16 cellular contexts compared by ENCODE assay signal in the genomic region with DNA sequence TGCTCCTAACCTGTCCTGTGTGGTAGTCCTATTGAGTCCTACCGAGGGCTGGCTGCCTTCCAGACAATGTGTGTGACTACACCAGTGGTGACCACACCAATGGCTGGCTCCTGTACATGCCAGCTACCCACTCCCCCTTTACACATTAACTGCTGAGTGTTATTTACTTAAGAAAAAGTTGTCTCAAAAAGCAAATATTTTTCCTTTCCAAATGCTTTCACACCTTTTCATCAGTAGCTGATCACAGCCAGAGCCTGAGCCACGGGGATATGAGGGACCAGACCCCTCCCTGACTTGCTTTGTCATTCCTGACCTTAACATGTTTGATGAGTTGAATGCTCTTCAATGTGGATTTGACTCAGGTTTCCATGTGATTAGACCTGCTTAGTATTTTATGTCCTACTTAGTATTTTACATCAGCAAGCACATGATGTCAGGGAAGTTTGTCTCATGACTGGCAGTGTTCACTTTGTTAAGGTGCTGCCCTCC. TPM values are rescaled to one million over a fixed set of nuclear protein-coding genes. Genes with fewer than 3 reads are reported as not detected.
A peak's percentile ranks its signal among the peaks of the same experiment; 100 is the strongest.
DNase-seq lines count a peak whose midpoint lies in the region; ATAC-seq, FAIRE-seq and TF ChIP-seq lines count a peak whose summit lies in the region.
"Had no signal": no experiment of that assay in that cellular context is flagged by ENCODE, and none has a peak within 500 bp of the region (broad histone marks: within the 10 kb centered on the region; RNA-seq: fewer than 3 reads in every experiment).

No MANE protein-coding gene starts in this region.

- no peaks in the 10 kb centered on the region for H3K27me3 ChIP-seq in HepG2 (ENCODE audit: control insufficient read depth in 1 of 2, insufficient read depth in 2 of 2, low read length in 2 of 2)
- H3K27me3 ChIP-seq: upper lobe of left lung had no signal

- H3K9me3 Mint-ChIP-seq in WTC11 = peaks cover 7% of the 10 kb centered on the region
- H3K9me3 Mint-ChIP-seq: CD4-positive, CD25-positive, alpha-beta regulatory T cell; T-helper 2 cell treated with Interferon-gamma antibody and Interleukin-4, amounts not matched to agents 5 μg/mL and 100 μg/mL, for 36 hours had no signal

- in situ Hi-C loops in HepG2 (cut with HindIII; ENCODE audit: extremely low pct_ligation_motif_present, low pct_unique_long_range_greater_than_20kb) = no loop called here

- no peaks in the 10 kb centered on the region for H3K9me3 ChIP-seq in HepG2 (ENCODE audit: low read length)
- H3K9me3 ChIP-seq: upper lobe of left lung had no signal

- no peak for ATAC-seq in WTC11
- ATAC-seq in HepG2 = peak; percentile 97
- no peak for ATAC-seq in HG03342 (IDR thresholded peaks at IDR 0.05; ENCODE audit: unreplicated experiment)
- ATAC-seq: naive thymus-derived CD4-positive, alpha-beta T cell had no signal

- H3K36me3 ChIP-seq in HepG2 (replicated peaks in 1 of 2; ENCODE audit: control insufficient read depth in 1 of 2, insufficient read depth in 2 of 2, low read length in 2 of 2) = no peaks in the 10 kb centered on the region
- H3K36me3 ChIP-seq: upper lobe of left lung had no signal

- no TSS peak for BruUV-seq in HepG2 (replicated peaks; lab: Mats Ljungman, UMichigan)

- peaks cover 6% of the 10 kb centered on the region; the same call in 1 of the 2 replicates for H3K36me3 Mint-ChIP-seq in WTC11
- H3K36me3 Mint-ChIP-seq: CD4-positive, CD25-positive, alpha-beta regulatory T cell had no signal

- H3K27me3 Mint-ChIP-seq in WTC11 (ENCODE audit: low read depth) = no peaks in the 10 kb centered on the region
- H3K27me3 Mint-ChIP-seq: CD4-positive, CD25-positive, alpha-beta regulatory T cell had no signal

- TF ChIP-seq EP300 in HepG2 (IDR thresholded peaks at IDR 0.05; ENCODE audit: low read depth in 2 of 2, low read length in 2 of 2) (no peak; a peak in 1 of 4 replicates), HepG2 (CRISPR knock-in tag; IDR thresholded peaks at IDR 0.05; ENCODE audit: borderline replicate concordance) (no peak)

- no peak overlapping the region for H3K9ac ChIP-seq in HepG2 (ENCODE audit: insufficient read depth, low read depth, low read length)
- H3K9ac ChIP-seq: KMS-11 had no signal

- no peak overlapping the region for H3K4me3 Mint-ChIP-seq in WTC11
- H3K4me3 Mint-ChIP-seq: CD4-positive, CD25-positive, alpha-beta regulatory T cell; naive thymus-derived CD4-positive, alpha-beta T cell; T-helper 2 cell treated with Interferon-gamma antibody and Interleukin-4, amounts not matched to agents 5 μg/mL and 100 μg/mL, for 36 hours had no signal

- H3K27ac ChIP-seq in HepG2 (ENCODE audit: extremely low read length, insufficient read depth, low read length) = no peak overlapping the region
- H3K27ac ChIP-seq: KMS-11, upper lobe of left lung had no signal

- H3K4me1 ChIP-seq in HepG2 (ENCODE audit: insufficient read depth, low read length) = peaks cover 14% of the 10 kb centered on the region
- H3K4me1 ChIP-seq: upper lobe of left lung had no signal

- peak; percentile 29 for DNase-seq in DMS153 (lab: John Stamatoyannopoulos, UW)
- peak; percentile 59 for DNase-seq in NCI-H1092 treated with DMSO at 0.1 percent for 48 hours (lab: John Stamatoyannopoulos, UW)
- no peak for DNase-seq in WTC11 (ENCODE audit: low spot score)
- peak; percentile 67 for DNase-seq in HepG2 (ENCODE audit: low spot score)
- no peak for DNase-seq in GM20000 (ENCODE audit: low spot score)
- no peak for DNase-seq in CD1c-positive myeloid dendritic cell (ENCODE audit: extremely low spot score)
- DNase-seq in T-helper 9 cell = no peak
- DNase-seq: activated CD8-positive, alpha-beta memory T cell treated with anti-CD3 and anti-CD28 coated beads for 24 hours; CD4-positive, CD25-positive, alpha-beta regulatory T cell; naive thymus-derived CD4-positive, alpha-beta T cell; small intestine had no signal

- H3K4me1 Mint-ChIP-seq in WTC11 = peaks cover 23% of the 10 kb centered on the region

- H2AFZ ChIP-seq in HepG2 (ENCODE audit: low read length) = no peak overlapping the region

- TF ChIP-seq CTCF in WTC11 (IDR thresholded peaks at IDR 0.05) (no peak), HepG2 (CRISPR knock-in tag; IDR thresholded peaks at IDR 0.05) (no peak), GM20000 (IDR thresholded peaks at IDR 0.05; ENCODE audit: extremely low read depth, missing control alignments) (no peak)

- no peaks in the 10 kb centered on the region for H4K20me1 ChIP-seq in HepG2 (ENCODE audit: insufficient read depth, low read length)

- CTCF ChIA-PET in WTC11 (lab: Charles Lee) = no interaction called here
- CTCF ChIA-PET in HepG2 (lab: Yijun Ruan, JAX; ENCODE audit: low intra/inter-chr PET ratio, low total read pairs) = no interaction called here

- no peak overlapping the region for H3K4me3 ChIP-seq in HepG2 (replicated peaks in 1 of 3; ENCODE audit: insufficient read depth in 1 of 3, low read depth in 2 of 3, low read length in 3 of 3)
- H3K4me3 ChIP-seq: upper lobe of left lung had no signal

- no peak for TF ChIP-seq RAD21 in HepG2 (CRISPR knock-in tag; IDR thresholded peaks at IDR 0.05)

- FAIRE-seq in HepG2 (lab: Jason Lieb, UNC) = peak; percentile 39
- FAIRE-seq: H54, small intestine had no signal

- intact Hi-C loops in HepG2 (cut with micrococcal nuclease; ENCODE audit: unreplicated experiment) = no loop called here

- H3K27ac Mint-ChIP-seq in WTC11 = no peak overlapping the region
- H3K27ac Mint-ChIP-seq: CD4-positive, CD25-positive, alpha-beta regulatory T cell; naive thymus-derived CD4-positive, alpha-beta T cell; T-helper 2 cell treated with Interferon-gamma antibody and Interleukin-4, amounts not matched to agents 5 μg/mL and 100 μg/mL, for 36 hours had no signal

- H3K79me2 ChIP-seq in HepG2 (ENCODE audit: insufficient read depth, low read length) = no peaks in the 10 kb centered on the region

- no peak overlapping the region for H3K4me2 ChIP-seq in HepG2 (ENCODE audit: low read depth, low read length)
- H3K4me2 ChIP-seq: KMS-11 had no signal

- WGBS in HepG2 (ENCODE audit: low lambda C conversion rate) = 23% methylated on average over 2 of the region's 2 CpGs

- TF ChIP-seq POLR2A in HepG2 (IDR thresholded peaks at IDR 0.05; ENCODE audit: insufficient read depth in 1 of 2, low read depth in 2 of 2, low read length in 2 of 2) = no peak

- POLR2A ChIA-PET in WTC11 (lab: Charles Lee) = no interaction called here
- POLR2A ChIA-PET in HepG2 (lab: Yijun Ruan, JAX) = interaction anchor here (0.6 to 1.7 kb wide), 3 partner anchors 11 to 21 kb away, joined by 3 to 7 read pairs (median 4); no protein-coding TSS in a partner anchor

TF ChIP-seq in WTC11, 78 proteins besides CTCF, POLR2A, EP300 and RAD21 (continues in another document):
- TF ChIP-seq GABPB1 (CRISPR knock-in tag; IDR thresholded peaks at IDR 0.05) = peak; percentile 60; the same call in 1 of the 2 replicates

RNA-seq across cellular contexts. Expression of a gene that starts 29.6 kb away (rescaled TPM):
- 0.59 to 1.4 TPM (median 0.71 TPM) in 3 replicates for total RNA-seq in WTC11 (2021)
- 0.02 and 0.11 TPM in 2 replicates for total RNA-seq in HepG2 (2016; rRNA removed; fragmentation: Illumina TruSeq; extraction: Trizol)
- not detected in 2 replicates for total RNA-seq in HepG2 (2016; cell fraction: cytosol; rRNA removed; fragmentation: Illumina TruSeq; extraction: Trizol; ENCODE audit: low read depth)
- 0.04 and 0.06 TPM in 2 replicates for total RNA-seq in HepG2 (2016; cell fraction: insoluble cytoplasmic fraction; rRNA removed; fragmentation: Illumina TruSeq; extraction: Trizol)
- total RNA-seq in HepG2 (2016; cell fraction: membrane; rRNA removed; fragmentation: Illumina TruSeq; extraction: Trizol) = 0.03 and 0.06 TPM in 2 replicates
- total RNA-seq in HepG2 (2016; cell fraction: nucleus; rRNA removed; fragmentation: Illumina TruSeq; extraction: Trizol) = not detected in 2 replicates
- 0.08 and 0.13 TPM in 2 replicates for polyA plus RNA-seq in HepG2 (2011; rRNA removed)
- 0.01 and 0.04 TPM in 2 replicates for polyA plus RNA-seq in HepG2 (2011; cell fraction: cytosol; rRNA removed)
- 0.02 and 0.09 TPM in 2 replicates for polyA plus RNA-seq in HepG2 (2011; cell fraction: nucleus; rRNA removed)
- polyA plus RNA-seq in HepG2 (2012) = 0.01 and 0.08 TPM in 2 replicates
- not detected in 2 replicates for polyA plus RNA-seq in HepG2 (2016; cell fraction: cytosol; fragmentation: Illumina TruSeq; extraction: Trizol; ENCODE audit: low read depth)
- 0.12 TPM in 1 of 2 replicates, not detected in the other for polyA plus RNA-seq in HepG2 (2016; cell fraction: insoluble cytoplasmic fraction; fragmentation: Illumina TruSeq; extraction: Trizol; ENCODE audit: low read depth)
- 0.05 TPM in 1 of 2 replicates, not detected in the other for polyA plus RNA-seq in HepG2 (2016; cell fraction: membrane; fragmentation: Illumina TruSeq; extraction: Trizol; ENCODE audit: low read depth)
- polyA plus RNA-seq in HepG2 (2016; cell fraction: nucleus; fragmentation: Illumina TruSeq; extraction: Trizol; ENCODE audit: insufficient read depth, low read depth) = not detected in 2 replicates
- not detected in 2 replicates for polyA minus RNA-seq in HepG2 (2011; rRNA and poly(A)+ RNA removed; ENCODE audit: low replicate concordance)
- not detected in 2 replicates for polyA minus RNA-seq in HepG2 (2011; cell fraction: cytosol; rRNA and poly(A)+ RNA removed)
- not detected in 2 replicates for polyA minus RNA-seq in HepG2 (2011; cell fraction: nucleus; rRNA and poly(A)+ RNA removed)
- total RNA-seq: CD4-positive, CD25-positive, alpha-beta regulatory T cell; naive thymus-derived CD4-positive, alpha-beta T cell had no signal
- polyA plus RNA-seq: CD4-positive, CD25-positive, alpha-beta regulatory T cell; naive thymus-derived CD4-positive, alpha-beta T cell had no signal

RNA-seq across cellular contexts. Expression of a gene that starts 46.7 kb away (rescaled TPM):
- 14.2 to 28.7 TPM (median 27.2 TPM) in 3 replicates for total RNA-seq in WTC11 (2021)
- total RNA-seq in HepG2 (2016; rRNA removed; fragmentation: Illumina TruSeq; extraction: Trizol) = 2.4 and 3.5 TPM in 2 replicates
- total RNA-seq in HepG2 (2016; cell fraction: cytosol; rRNA removed; fragmentation: Illumina TruSeq; extraction: Trizol; ENCODE audit: low read depth) = 1.1 and 1.3 TPM in 2 replicates
- total RNA-seq in HepG2 (2016; cell fraction: insoluble cytoplasmic fraction; rRNA removed; fragmentation: Illumina TruSeq; extraction: Trizol) = 2.5 and 3.9 TPM in 2 replicates
- total RNA-seq in HepG2 (2016; cell fraction: membrane; rRNA removed; fragmentation: Illumina TruSeq; extraction: Trizol) = 2.3 TPM in 2 replicates
- total RNA-seq in HepG2 (2016; cell fraction: nucleus; rRNA removed; fragmentation: Illumina TruSeq; extraction: Trizol) = 7.4 and 7.7 TPM in 2 replicates
- 2.3 and 2.6 TPM in 2 replicates for polyA plus RNA-seq in HepG2 (2011; rRNA removed)
- 0.74 and 1.4 TPM in 2 replicates for polyA plus RNA-seq in HepG2 (2011; cell fraction: cytosol; rRNA removed)
- 3.5 and 5.1 TPM in 2 replicates for polyA plus RNA-seq in HepG2 (2011; cell fraction: nucleus; rRNA removed)
- 2.2 and 2.8 TPM in 2 replicates for polyA plus RNA-seq in HepG2 (2012)
- 0.34 and 1.3 TPM in 2 replicates for polyA plus RNA-seq in HepG2 (2016; cell fraction: cytosol; fragmentation: Illumina TruSeq; extraction: Trizol; ENCODE audit: low read depth)
- 2.0 and 2.3 TPM in 2 replicates for polyA plus RNA-seq in HepG2 (2016; cell fraction: insoluble cytoplasmic fraction; fragmentation: Illumina TruSeq; extraction: Trizol; ENCODE audit: low read depth)
- polyA plus RNA-seq in HepG2 (2016; cell fraction: membrane; fragmentation: Illumina TruSeq; extraction: Trizol; ENCODE audit: low read depth) = 1.8 and 2.0 TPM in 2 replicates
- polyA plus RNA-seq in HepG2 (2016; cell fraction: nucleus; fragmentation: Illumina TruSeq; extraction: Trizol; ENCODE audit: insufficient read depth, low read depth) = 4.2 and 7.8 TPM in 2 replicates
- polyA minus RNA-seq in HepG2 (2011; rRNA and poly(A)+ RNA removed; ENCODE audit: low replicate concordance) = 1.4 TPM in 2 replicates
- polyA minus RNA-seq in HepG2 (2011; cell fraction: cytosol; rRNA and poly(A)+ RNA removed) = not detected in 2 replicates
- 4.9 and 10.1 TPM in 2 replicates for polyA minus RNA-seq in HepG2 (2011; cell fraction: nucleus; rRNA and poly(A)+ RNA removed)

Comparison
In these comparisons a context has a peak if more than half of its experiments do, and no peak if none do; other contexts are left out.
1. DNase-seq: peak in DMS153 (single experiment), NCI-H1092 treated with DMSO at 0.1 percent for 48 hours (single experiment) and HepG2 (single experiment); none in WTC11 (single experiment), GM20000 (single experiment), CD1c-positive myeloid dendritic cell (single experiment) and T-helper 9 cell (single experiment).